9 cellular contexts compared by ENCODE assay signal in the genomic region with DNA sequence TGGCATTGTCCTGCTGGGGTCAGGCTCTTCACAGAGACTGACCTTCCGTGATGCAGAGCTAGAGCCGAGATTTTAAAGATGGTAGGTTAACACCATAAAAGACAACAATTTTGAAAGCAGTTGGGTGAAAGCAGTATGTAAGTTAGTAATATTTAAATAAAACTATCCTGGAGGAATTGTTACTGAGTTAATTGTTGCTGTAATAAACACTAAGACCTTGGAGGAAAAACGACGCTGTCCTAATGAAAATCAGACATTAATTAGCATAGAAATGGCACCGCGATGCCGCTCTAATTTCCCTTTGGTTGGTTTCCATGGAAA. TPM values are rescaled to one million over a fixed set of nuclear protein-coding genes. Genes with fewer than 3 reads are reported as not detected.
DNase-seq lines count a peak whose midpoint lies in the region; ATAC-seq and TF ChIP-seq lines count a peak whose summit lies in the region.
"Had no signal": no experiment of that assay in that cellular context is flagged by ENCODE, and none has a peak within 500 bp of the region (broad histone marks: within the 10 kb centered on the region; RNA-seq: fewer than 3 reads in every experiment).

No MANE protein-coding gene starts in this region.

- intact Hi-C loops in stomach (cut with DNase I; ENCODE audit: low total_unique reads) = no loop called here

- no peak for ATAC-seq in RWPE2 (ENCODE audit: low read depth)
- no peak for ATAC-seq in naive thymus-derived CD8-positive, alpha-beta T cell
- ATAC-seq in HG02852 (IDR thresholded peaks at IDR 0.05; ENCODE audit: unreplicated experiment) = no peak

- H3K36me3 Mint-ChIP-seq in naive thymus-derived CD8-positive, alpha-beta T cell = no peaks in the 10 kb centered on the region

- H3K4me1 Mint-ChIP-seq in naive thymus-derived CD8-positive, alpha-beta T cell = peaks cover 11 to 21% (median 20%) of the 10 kb centered on the region in 4 donors

- H3K27me3 ChIP-seq in H7 (ENCODE audit: control insufficient read depth, insufficient read depth, low read length) = no peaks in the 10 kb centered on the region
- H3K27me3 ChIP-seq in RWPE2 (ENCODE audit: insufficient read depth, poor library complexity, severe bottlenecking) = no peaks in the 10 kb centered on the region
- H3K27me3 ChIP-seq in iPS-15b (ENCODE audit: control insufficient read depth, insufficient read depth, low read length) = no peaks in the 10 kb centered on the region
- no peaks in the 10 kb centered on the region for H3K27me3 ChIP-seq in stomach

- peaks cover 6% of the 10 kb centered on the region for H3K4me1 ChIP-seq in RWPE2 (ENCODE audit: insufficient read depth, poor library complexity, severe bottlenecking)
- H3K4me1 ChIP-seq in iPS-15b (ENCODE audit: control insufficient read depth, insufficient read depth, low read length) = no peaks in the 10 kb centered on the region
- peaks cover 4 to 30% (median 16%) of the 10 kb centered on the region in 4 donors for H3K4me1 ChIP-seq in stomach

- TF ChIP-seq EP300 in stomach (IDR thresholded peaks at IDR 0.05) = no peak

- peak overlapping the region; percentile 27 for H3K9ac ChIP-seq in iPS-15b (ENCODE audit: low read depth, low read length)

- DNase-seq in H7 = no peak
- no peak for DNase-seq in RWPE2 (ENCODE audit: low spot score)
- no peak for DNase-seq in stomach
- no peak for DNase-seq in naive thymus-derived CD8-positive, alpha-beta T cell
- no peak for DNase-seq in activated CD4-positive, alpha-beta T cell treated with anti-CD3 and anti-CD28 coated beads for 48 hours
- DNase-seq in activated CD8-positive, alpha-beta memory T cell treated with anti-CD3 and anti-CD28 coated beads, Interleukin-2, amount 50 U/mL, for 4 hours = no peak

- no peak for TF ChIP-seq POLR2A in stomach (IDR thresholded peaks at IDR 0.05)

- peak overlapping the region; percentile 79 for H3K27ac ChIP-seq in RWPE2 (ENCODE audit: poor library complexity, severe bottlenecking)
- H3K27ac ChIP-seq in stomach = peak overlapping the region in 4 of 5 donors; percentile 35 to 99 (median 94)

- no peak overlapping the region for H3K4me3 Mint-ChIP-seq in naive thymus-derived CD8-positive, alpha-beta T cell

- no peaks in the 10 kb centered on the region for H3K9me3 Mint-ChIP-seq in naive thymus-derived CD8-positive, alpha-beta T cell

- no peaks in the 10 kb centered on the region for H3K27me3 Mint-ChIP-seq in naive thymus-derived CD8-positive, alpha-beta T cell

- peak; percentile 43 for TF ChIP-seq CTCF in RWPE2 (IDR thresholded peaks at IDR 0.05; ENCODE audit: poor library complexity, severe bottlenecking)
- no peak for TF ChIP-seq CTCF in stomach (IDR thresholded peaks at IDR 0.05)

- peak overlapping the region in 2 of 10 donors; percentile 17 to 70 for H3K27ac Mint-ChIP-seq in naive thymus-derived CD8-positive, alpha-beta T cell

- no peaks in the 10 kb centered on the region for H3K36me3 ChIP-seq in H7 (replicated peaks; ENCODE audit: control insufficient read depth, insufficient read depth, low read length)
- H3K36me3 ChIP-seq in RWPE2 (ENCODE audit: low read depth) = peaks cover 3% of the 10 kb centered on the region
- H3K36me3 ChIP-seq in iPS-15b (ENCODE audit: control insufficient read depth, insufficient read depth, low read length) = peaks cover 5% of the 10 kb centered on the region
- no peaks in the 10 kb centered on the region for H3K36me3 ChIP-seq in stomach

- H3K9me3 ChIP-seq in RWPE2 (ENCODE audit: severe bottlenecking) (no peaks in the 10 kb centered on the region), iPS-15b (ENCODE audit: control insufficient read depth, insufficient read depth, low read length) (no peaks in the 10 kb centered on the region), stomach (no peaks in the 10 kb centered on the region)

- H3K4me3 ChIP-seq in H7 (ENCODE audit: insufficient read depth, low read depth, low read length) (peak overlapping the region; percentile 50), RWPE2 (ENCODE audit: severe bottlenecking) (peak overlapping the region; percentile 67), iPS-15b (ENCODE audit: low read depth, low read length) (peak overlapping the region; percentile 98), stomach (peak overlapping the region; percentile 78 to 95 (median 90))

- 12 to 28% (median 19%) methylated on average over 7 of the region's 7 CpGs for WGBS in stomach, 5 donors

- POLR2A ChIA-PET in naive thymus-derived CD8-positive, alpha-beta T cell (lab: Charles Lee) = interaction anchor here (0.7 to 4.8 kb wide), 6 partner anchors 23 to 349 kb away, joined by 3 to 46 read pairs (median 3); a partner anchor contains a TSS

RNA-seq across cellular contexts. Expression of a gene that starts 0.7 kb away (rescaled TPM):
- total RNA-seq in H7 (2014; rRNA removed; shearing (Covaris generic)) = 83.8 and 102 TPM in 2 replicates
- 10 to 100 TPM in 4 of 5 donors, 1 to 10 TPM in 1; 7.0 to 33.2 (median 15.2) TPM for total RNA-seq in stomach
- 10 to 100 TPM; 15.4 to 19.9 (median 19.5) TPM for polyA plus RNA-seq in stomach
- total RNA-seq in naive thymus-derived CD8-positive, alpha-beta T cell = 10 to 100 TPM; 44.8 to 51.3 TPM
- polyA plus RNA-seq in naive thymus-derived CD8-positive, alpha-beta T cell = 10 to 100 TPM; 47.5 to 51.0 (median 50.3) TPM

RNA-seq across cellular contexts. Expression of a gene that starts 21.0 kb away (rescaled TPM):
- 75.4 and 87.5 TPM in 2 replicates for total RNA-seq in H7 (2014; rRNA removed; shearing (Covaris generic))
- total RNA-seq in stomach = 1 to 10 TPM in 2 of 5 donors, not detected in 3; 1.0 to 1.1 TPM
- polyA plus RNA-seq in stomach = 1 to 10 TPM in 1 of 3 donors, under 1 TPM in 1, not detected in 1; 0.68 to 1.4 TPM
- not detected for total RNA-seq in naive thymus-derived CD8-positive, alpha-beta T cell
- 1 to 10 TPM in 1 of 3 donors, under 1 TPM in 2; 0.20 to 1.0 (median 0.37) TPM for polyA plus RNA-seq in naive thymus-derived CD8-positive, alpha-beta T cell
- total RNA-seq: LHCN-M2 had no signal

RNA-seq across cellular contexts. Expression of a gene that starts 32.2 kb away (rescaled TPM):
- 175 and 179 TPM in 2 replicates for total RNA-seq in H7 (2014; rRNA removed; shearing (Covaris generic))
- total RNA-seq in stomach = 100 to 1,000 TPM in 1 of 5 donors, 10 to 100 TPM in 4; 25.8 to 120 (median 49.1) TPM
- 10 to 100 TPM; 87.8 to 95.1 (median 89.5) TPM for polyA plus RNA-seq in stomach
- 100 to 1,000 TPM; 142 to 143 TPM for total RNA-seq in naive thymus-derived CD8-positive, alpha-beta T cell
- 10 to 100 TPM; 58.2 to 84.8 (median 67.1) TPM for polyA plus RNA-seq in naive thymus-derived CD8-positive, alpha-beta T cell

RNA-seq across cellular contexts. Expression of a gene that starts 36.0 kb away (rescaled TPM):
- total RNA-seq in H7 (2014; rRNA removed; shearing (Covaris generic)) = 5.0 and 15.6 TPM in 2 replicates
- 10 to 100 TPM in 1 of 5 donors, under 1 TPM in 1, not detected in 3; 0.43 to 40.8 TPM for total RNA-seq in stomach
- polyA plus RNA-seq in stomach = 10 to 100 TPM in 1 of 3 donors, 1 to 10 TPM in 2; 7.5 to 17.7 (median 8.7) TPM
- total RNA-seq in naive thymus-derived CD8-positive, alpha-beta T cell = 1 to 10 TPM; 4.8 to 5.0 TPM
- polyA plus RNA-seq in naive thymus-derived CD8-positive, alpha-beta T cell = 1 to 10 TPM; 1.8 to 4.7 (median 3.9) TPM

RNA-seq across cellular contexts. Expression of a gene that starts 45.8 kb away (rescaled TPM):
- 5.3 and 10.6 TPM in 2 replicates for total RNA-seq in H7 (2014; rRNA removed; shearing (Covaris generic))
- total RNA-seq in stomach = 10 to 100 TPM in 1 of 5 donors, 1 to 10 TPM in 3, not detected in 1; 2.7 to 31.5 (median 2.9) TPM
- 10 to 100 TPM in 1 of 3 donors, 1 to 10 TPM in 2; 4.0 to 12.8 (median 6.3) TPM for polyA plus RNA-seq in stomach
- total RNA-seq in naive thymus-derived CD8-positive, alpha-beta T cell = 1 to 10 TPM; 1.0 to 1.6 TPM
- polyA plus RNA-seq in naive thymus-derived CD8-positive, alpha-beta T cell = 1 to 10 TPM in 1 of 3 donors, under 1 TPM in 2; 0.74 to 1.8 (median 0.74) TPM

Comparison
In these comparisons a context has a peak if more than half of its experiments do, and no peak if none do; other contexts are left out.
1. RNA of a gene that starts 21.0 kb away (total RNA-seq): 75.4 to 87.5 TPM in H7; 1.0 to 1.1 TPM in stomach and not detected in naive thymus-derived CD8-positive, alpha-beta T cell; every median in the first group is over 10 times any median in the second.
2. Peak in every context shown above with its lines, with median percentiles within 50 percentile points of each other: H3K4me3 ChIP-seq.